Comparison of ENCODE assay signal across 8 cellular contexts in the genomic region with DNA sequence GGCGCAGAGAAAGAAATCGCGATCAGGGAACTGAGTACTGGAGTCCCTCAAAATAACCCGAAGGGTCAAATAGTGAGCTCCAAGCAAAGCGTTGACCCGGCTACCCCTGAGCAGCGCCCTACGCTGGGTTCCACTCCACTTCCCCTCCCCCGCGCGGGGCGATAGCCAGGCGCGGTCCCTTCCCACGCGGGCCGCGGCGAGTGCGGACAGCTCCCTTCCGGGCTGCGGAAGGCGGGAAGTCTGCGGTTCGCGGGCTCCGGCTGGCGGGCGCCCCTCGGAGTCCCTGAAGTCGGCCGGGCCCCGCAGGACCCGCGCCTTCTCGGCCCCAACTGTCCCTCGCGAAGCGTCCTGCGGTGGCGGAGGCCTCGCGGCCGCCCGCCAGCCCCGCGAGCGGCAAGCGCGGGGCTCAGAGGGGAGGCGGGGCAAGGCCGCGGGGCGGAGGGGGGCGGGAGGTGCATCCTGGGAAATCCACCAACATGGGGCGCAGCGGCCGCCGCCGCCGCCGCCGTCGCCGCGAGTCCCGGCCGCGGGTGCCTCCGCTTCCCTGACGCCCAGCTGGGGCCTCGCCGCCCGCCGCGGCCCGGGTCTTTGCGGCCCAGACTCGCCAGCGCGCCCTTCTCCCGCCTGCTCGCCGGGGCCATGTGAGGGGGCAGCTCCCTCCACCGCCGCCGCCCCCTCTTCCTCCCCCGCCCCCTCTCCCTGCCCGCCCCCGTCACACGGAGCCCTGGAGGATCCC. TPM values are rescaled to one million over a fixed set of nuclear protein-coding genes. Genes with fewer than 3 reads are reported as not detected.
DNase-seq lines count a peak whose midpoint lies in the region; ATAC-seq and TF ChIP-seq lines count a peak whose summit lies in the region.

TSS of gene QSER1 (plus strand) at position 457 of the 736 bp plus-strand sequence. CDS start 315 bp downstream, outside the sequence.

- no peak for TF ChIP-seq CTCF in AG09309 (IDR thresholded peaks at IDR 0.05; ENCODE audit: control insufficient read depth, insufficient read depth, low read depth, low read length, missing control alignments)
- no peak for TF ChIP-seq CTCF in lung (IDR thresholded peaks at IDR 0.05; ENCODE audit: control extremely low read depth, extremely low read depth)

- no peak for DNase-seq in AG09309 (ENCODE audit: low read depth)
- DNase-seq in NCI-H526 (lab: John Stamatoyannopoulos, UW): peak; percentile 36 to 88
- peak; percentile 69 for DNase-seq in activated CD4-positive, alpha-beta memory T cell treated with anti-CD3 and anti-CD28 coated beads, Interleukin-2, amount 10 ng/mL, durations not matched to agents 7 days and 5 days
- peak; percentile 57 for DNase-seq in effector CD4-positive, alpha-beta T cell
- peak; percentile 68 for DNase-seq in lung (ENCODE audit: low spot score)
- peak; percentile 49 to 72 (median 52) for DNase-seq in stimulated activated CD4-positive, alpha-beta T cell treated with anti-CD3 and anti-CD28 coated beads, TNF-alpha, amount 100 ng/mL, for 24 hours (ENCODE audit: low read depth in 3 of 3)

- H3K4me1 Mint-ChIP-seq in activated CD4-positive, alpha-beta memory T cell treated with anti-CD3 and anti-CD28 coated beads, Interleukin-2, amount 10 ng/mL, durations not matched to agents 7 days and 5 days: peaks cover 31% of the 10 kb centered on the region

- no peaks in the 10 kb centered on the region for H3K27me3 ChIP-seq in lung (ENCODE audit: control insufficient read depth, insufficient read depth)

- peak within 1 kb of the TSS; percentile 95 to 97 for H3K27ac ChIP-seq in lung (ENCODE audit: low read depth in 1 of 2, low read length in 1 of 2)

- POLR2A ChIA-PET in activated CD4-positive, alpha-beta memory T cell treated with anti-CD3 and anti-CD28 coated beads, Interleukin-2, amount 10 ng/mL, durations not matched to agents 7 days and 5 days (lab: Charles Lee): interaction anchor here (0.7 to 3.5 kb wide), 12 partner anchors 9 to 471 kb away, joined by 3 to 24 read pairs (median 4); partner anchors contain the start of genes CSTF3, EIF3M and TCP11L1

- H3K4me1 ChIP-seq in lung (ENCODE audit: control insufficient read depth in 2 of 2, insufficient read depth in 2 of 2, low read length in 2 of 2): no peaks in the 10 kb centered on the region

- H3K36me3 Mint-ChIP-seq in activated CD4-positive, alpha-beta memory T cell treated with anti-CD3 and anti-CD28 coated beads, Interleukin-2, amount 10 ng/mL, durations not matched to agents 7 days and 5 days (ENCODE audit: low read depth): no peaks in the 10 kb centered on the region

- WGBS in lung, 2 donors: 0 to 1% methylated on average over 43 to 90 of the region's 91 CpGs

- H3K4me3 ChIP-seq in AG09309 (ENCODE audit: control insufficient read depth, low read depth, low read length): peak within 1 kb of the TSS; percentile 95
- H3K4me3 ChIP-seq in lung: peak within 1 kb of the TSS; percentile 97

- ATAC-seq in GM18907 (IDR thresholded peaks at IDR 0.05; ENCODE audit: unreplicated experiment) (peak; percentile 68), HG03135 (IDR thresholded peaks at IDR 0.05; ENCODE audit: unreplicated experiment) (peak; percentile 64), lung (ENCODE audit: insufficient read depth, low FRiP score) (peak; percentile 76)

- H3K27me3 Mint-ChIP-seq in activated CD4-positive, alpha-beta memory T cell treated with anti-CD3 and anti-CD28 coated beads, Interleukin-2, amount 10 ng/mL, durations not matched to agents 7 days and 5 days: peaks cover 11% of the 10 kb centered on the region

- no peaks in the 10 kb centered on the region for H3K36me3 ChIP-seq in lung (ENCODE audit: control insufficient read depth in 2 of 2, insufficient read depth in 2 of 2, low read length in 2 of 2)

- peak within 1 kb of the TSS; percentile 96 for H3K4me3 Mint-ChIP-seq in activated CD4-positive, alpha-beta memory T cell treated with anti-CD3 and anti-CD28 coated beads, Interleukin-2, amount 10 ng/mL, durations not matched to agents 7 days and 5 days

- no peaks in the 10 kb centered on the region for H3K9me3 ChIP-seq in lung (ENCODE audit: control insufficient read depth in 2 of 2, insufficient read depth in 1 of 2, low read length in 1 of 2)

- H3K9me3 Mint-ChIP-seq in activated CD4-positive, alpha-beta memory T cell treated with anti-CD3 and anti-CD28 coated beads, Interleukin-2, amount 10 ng/mL, durations not matched to agents 7 days and 5 days: no peaks in the 10 kb centered on the region

- CTCF ChIA-PET in activated CD4-positive, alpha-beta memory T cell treated with anti-CD3 and anti-CD28 coated beads, Interleukin-2, amount 10 ng/mL, durations not matched to agents 7 days and 5 days (lab: Charles Lee): interaction anchor here (1.0 to 1.2 kb wide), 3 partner anchors 48 to 173 kb away, joined by 3 to 5 read pairs (median 3); no protein-coding TSS in a partner anchor

- peak within 1 kb of the TSS; percentile 78 for H3K27ac Mint-ChIP-seq in activated CD4-positive, alpha-beta memory T cell treated with anti-CD3 and anti-CD28 coated beads, Interleukin-2, amount 10 ng/mL, durations not matched to agents 7 days and 5 days

RNA-seq across cellular contexts. Expression of gene QSER1, which starts in this region (rescaled TPM):
- 10 to 100 TPM in 1 of 2 experiments, 1 to 10 TPM in 1; 9.8 to 11.2 TPM for total RNA-seq in activated CD4-positive, alpha-beta memory T cell treated with anti-CD3 and anti-CD28 coated beads, Interleukin-2, amount 10 ng/mL, durations not matched to agents 7 days and 5 days
- total RNA-seq in lung: 10 to 100 TPM; 17.4 to 59.9 TPM
- 1 to 10 TPM; 3.5 to 3.8 TPM for polyA plus RNA-seq in lung
